ENCODE assay signal across 13 cellular contexts in the genomic region with DNA sequence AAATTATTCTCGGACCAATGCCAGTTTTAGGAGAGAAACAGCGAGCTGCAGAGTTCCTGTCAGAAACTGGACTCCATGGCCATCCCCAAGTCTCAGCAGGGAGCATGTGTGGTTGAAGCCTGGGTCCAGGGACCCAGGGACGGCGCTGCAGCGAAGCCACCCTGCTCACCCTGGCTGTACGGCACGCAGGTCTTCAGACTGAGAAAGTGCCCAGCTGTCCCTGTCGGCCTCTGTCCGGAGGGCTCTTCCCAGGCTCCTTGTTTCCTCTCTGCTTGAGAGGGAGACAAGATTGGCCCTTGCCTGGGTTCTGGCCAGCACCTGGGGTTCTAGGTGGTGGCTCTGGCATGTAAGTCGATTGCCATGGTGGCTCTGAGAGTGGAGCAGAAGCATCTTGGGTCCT. TPM values are rescaled to one million over a fixed set of nuclear protein-coding genes. Genes with fewer than 3 reads are reported as not detected.
DNase-seq lines count a peak whose midpoint lies in the region; ATAC-seq and TF ChIP-seq lines count a peak whose summit lies in the region.
"Had no signal": no experiment of that assay in that cellular context is flagged by ENCODE, and none has a peak within 500 bp of the region (broad histone marks: within the 10 kb centered on the region; RNA-seq: fewer than 3 reads in every experiment).

No MANE protein-coding gene starts in this region.

- no peaks in the 10 kb centered on the region for H3K9me3 Mint-ChIP-seq in HFFc6
- H3K9me3 Mint-ChIP-seq in stimulated activated naive B cell treated with anti-CD40 and anti-IgM and Interleukin-4, amounts not matched to agents 10 μg/mL and 1 μg/mL and 100 μg/mL, for 72 hours, result no peaks in the 10 kb centered on the region
- H3K9me3 Mint-ChIP-seq: natural killer cell had no signal

- H3K27ac ChIP-seq in breast epithelium (peak overlapping the region; percentile 93 to 97), right lobe of liver (peak overlapping the region; percentile 89 to 99 (median 94))
- H3K27ac ChIP-seq: KMS-11, SK-N-MC had no signal

- H3K4me1 ChIP-seq in breast epithelium (peaks cover 6 to 31% of the 10 kb centered on the region in 2 donors), right lobe of liver (peaks cover 0 to 63% (median 31%) of the 10 kb centered on the region in 4 donors)

- ATAC-seq in right lobe of liver, result no peak
- ATAC-seq in stimulated activated naive B cell treated with anti-CD40 and anti-IgM and Interleukin-4, amounts not matched to agents 10 μg/mL and 1 μg/mL and 100 μg/mL, for 72 hours (replicated peaks), result no peak
- ATAC-seq: natural killer cell had no signal

- peak overlapping the region; percentile 98 for H3K4me3 Mint-ChIP-seq in HFFc6
- H3K4me3 Mint-ChIP-seq in stimulated activated naive B cell treated with anti-CD40 and anti-IgM and Interleukin-4, amounts not matched to agents 10 μg/mL and 1 μg/mL and 100 μg/mL, for 72 hours, result no peak overlapping the region
- H3K4me3 Mint-ChIP-seq: natural killer cell had no signal

- H3K36me3 ChIP-seq in breast epithelium (peaks cover 8% of the 10 kb centered on the region), right lobe of liver (peaks cover 0 to 26% (median 13%) of the 10 kb centered on the region in 4 donors), MG63 (peaks cover 6% of the 10 kb centered on the region; the same call in 1 of the 2 replicates)

- peaks cover 7% of the 10 kb centered on the region for H3K27me3 Mint-ChIP-seq in HFFc6 (ENCODE audit: insufficient read depth)
- no peaks in the 10 kb centered on the region for H3K27me3 Mint-ChIP-seq in stimulated activated naive B cell treated with anti-CD40 and anti-IgM and Interleukin-4, amounts not matched to agents 10 μg/mL and 1 μg/mL and 100 μg/mL, for 72 hours

- peaks cover 30% of the 10 kb centered on the region for H3K36me3 Mint-ChIP-seq in HFFc6 (ENCODE audit: low read depth)
- peaks cover 44 to 48% of the 10 kb centered on the region in 2 donors for H3K36me3 Mint-ChIP-seq in stimulated activated naive B cell treated with anti-CD40 and anti-IgM and Interleukin-4, amounts not matched to agents 10 μg/mL and 1 μg/mL and 100 μg/mL, for 72 hours
- H3K36me3 Mint-ChIP-seq: natural killer cell had no signal

- H3K9me3 ChIP-seq in breast epithelium, result no peaks in the 10 kb centered on the region
- H3K9me3 ChIP-seq in right lobe of liver, result no peaks in the 10 kb centered on the region
- no peaks in the 10 kb centered on the region for H3K9me3 ChIP-seq in MG63

- peaks cover 52% of the 10 kb centered on the region for H3K4me1 Mint-ChIP-seq in HFFc6 (ENCODE audit: low read depth)
- H3K4me1 Mint-ChIP-seq in stimulated activated naive B cell treated with anti-CD40 and anti-IgM and Interleukin-4, amounts not matched to agents 10 μg/mL and 1 μg/mL and 100 μg/mL, for 72 hours, result peaks cover 28 to 58% of the 10 kb centered on the region in 2 donors

- intact Hi-C loops in breast epithelium (cut with DNase I; ENCODE audit: low total_unique reads), result no loop called here
- intact Hi-C loops in right lobe of liver (cut with DNase I), result loop anchor here in 1 of 2 donors (10.0 kb wide), 1 partner anchor 116 kb away; a partner anchor contains a TSS

- TF ChIP-seq POLR2A in breast epithelium (IDR thresholded peaks at IDR 0.05) (no peak), right lobe of liver (IDR thresholded peaks at IDR 0.05) (no peak)

- TF ChIP-seq CTCF in HFFc6 (IDR thresholded peaks at IDR 0.05), result no peak
- no peak for TF ChIP-seq CTCF in breast epithelium (IDR thresholded peaks at IDR 0.05)
- no peak for TF ChIP-seq CTCF in right lobe of liver (IDR thresholded peaks at IDR 0.05)

- H3K27me3 ChIP-seq in breast epithelium (no peaks in the 10 kb centered on the region), right lobe of liver (no peaks in the 10 kb centered on the region), MG63 (no peaks in the 10 kb centered on the region)

- peak overlapping the region; percentile 47 to 67 (median 53) for H3K4me3 ChIP-seq in breast epithelium
- peak overlapping the region; percentile 61 to 74 (median 73) for H3K4me3 ChIP-seq in right lobe of liver
- no peak overlapping the region for H3K4me3 ChIP-seq in MG63
- H3K4me3 ChIP-seq: SK-N-MC had no signal

- DNase-seq in HFFc6 (no peak), breast epithelium (ENCODE audit: low spot score in 2 of 2) (no peak), right lobe of liver (peak in 1 of 3 donors; percentile 30), KG1 (lab: John Stamatoyannopoulos, UW) (no peak), MG63 (no peak), dermis blood vessel endothelial cell (no peak)
- no peak for DNase-seq in stimulated activated naive B cell treated with anti-CD40 and anti-IgM and Interleukin-4, amounts not matched to agents 10 μg/mL and 1 μg/mL and 100 μg/mL, for 72 hours
- no peak for DNase-seq in NK-92 treated with Interleukin-12 subunit alpha and Interleukin-12 subunit beta, amount 100 ng/mL, for 24 hours (lab: John Stamatoyannopoulos, UW)
- DNase-seq: head of caudate nucleus; natural killer cell; stimulated activated CD4-positive, alpha-beta T cell treated with anti-CD3 and anti-CD28 coated beads, Interleukin-4, amount 100 ng/mL, for 4 hours had no signal

- 14% methylated on average over 2 of the region's 10 CpGs for WGBS in right lobe of liver (ENCODE audit: insufficient coverage, low coverage, low lambda C conversion rate, missing lambda C conversion rate)

- H3K27ac Mint-ChIP-seq in HFFc6, result peak overlapping the region; percentile 100
- H3K27ac Mint-ChIP-seq in stimulated activated naive B cell treated with anti-CD40 and anti-IgM and Interleukin-4, amounts not matched to agents 10 μg/mL and 1 μg/mL and 100 μg/mL, for 72 hours, result peak overlapping the region; percentile 62

RNA-seq across cellular contexts. Expression of a gene that starts 26.9 kb away (rescaled TPM):
- 10 to 100 TPM; 68.5 to 82.8 (median 70.6) TPM for total RNA-seq in HFFc6 (2021; fragmentation: NEBNext Ultra II Directional; extraction: Animal tissue kit (Norgen Biotek cat#: 25700))
- total RNA-seq in breast epithelium (10 to 100 TPM; 35.7 to 86.9 (median 55.0) TPM), right lobe of liver (10 to 100 TPM; 27.2 to 67.2 (median 30.5) TPM), dermis blood vessel endothelial cell (52.8 and 87.3 TPM in 2 replicates)
- total RNA-seq in MG63 (2014; rRNA removed; shearing (Covaris generic); ENCODE audit: low replicate concordance), result 114 and 120 TPM in 2 replicates

RNA-seq across cellular contexts. Expression of a gene that starts 32.5 kb away (rescaled TPM):
- total RNA-seq in HFFc6 (2021; fragmentation: NEBNext Ultra II Directional; extraction: Animal tissue kit (Norgen Biotek cat#: 25700)), result 10 to 100 TPM; 16.5 to 20.7 (median 18.4) TPM
- total RNA-seq in breast epithelium (10 to 100 TPM; 27.2 to 43.9 (median 33.1) TPM), right lobe of liver (10 to 100 TPM; 21.2 to 81.5 (median 53.3) TPM), dermis blood vessel endothelial cell (34.1 and 64.7 TPM in 2 replicates)
- 7.4 and 8.7 TPM in 2 replicates for total RNA-seq in MG63 (2014; rRNA removed; shearing (Covaris generic); ENCODE audit: low replicate concordance)

RNA-seq across cellular contexts. Expression of a gene that starts 33.5 kb away (rescaled TPM):
- total RNA-seq in HFFc6 (2021; fragmentation: NEBNext Ultra II Directional; extraction: Animal tissue kit (Norgen Biotek cat#: 25700)), result 10 to 100 TPM in 3 of 6 experiments, 1 to 10 TPM in 3; 8.7 to 11.5 (median 9.8) TPM
- total RNA-seq in breast epithelium (10 to 100 TPM in 2 of 3 donors, 1 to 10 TPM in 1; 8.8 to 13.1 (median 11.9) TPM), right lobe of liver (1 to 10 TPM; 3.9 to 6.8 (median 5.7) TPM), dermis blood vessel endothelial cell (12.8 and 13.8 TPM in 2 replicates)
- total RNA-seq in MG63 (2014; rRNA removed; shearing (Covaris generic); ENCODE audit: low replicate concordance), result 6.4 and 10.7 TPM in 2 replicates

RNA-seq across cellular contexts. Expression of a gene that starts 48.7 kb away (rescaled TPM):
- total RNA-seq in HFFc6 (2021; fragmentation: NEBNext Ultra II Directional; extraction: Animal tissue kit (Norgen Biotek cat#: 25700)), result not detected
- total RNA-seq in breast epithelium (10 to 100 TPM in 2 of 3 donors, not detected in 1; 38.5 to 42.3 TPM), right lobe of liver (10 to 100 TPM in 4 of 6 experiments, 1 to 10 TPM in 2; 2.7 to 81.8 (median 18.1) TPM), dermis blood vessel endothelial cell (0.14 TPM in 1 of 2 replicates, not detected in the other)
- total RNA-seq in MG63 (2014; rRNA removed; shearing (Covaris generic); ENCODE audit: low replicate concordance), result not detected in 2 replicates

RNA-seq across cellular contexts. Expression of a gene that starts 59.5 kb away (rescaled TPM):
- total RNA-seq in HFFc6 (2021; fragmentation: NEBNext Ultra II Directional; extraction: Animal tissue kit (Norgen Biotek cat#: 25700)), result 10 to 100 TPM; 45.7 to 63.2 (median 50.5) TPM
- total RNA-seq in breast epithelium (100 to 1,000 TPM; 144 to 232 (median 152) TPM), right lobe of liver (100 to 1,000 TPM in 2 of 6 experiments, 10 to 100 TPM in 4; 13.5 to 192 (median 17.7) TPM), dermis blood vessel endothelial cell (47.4 and 77.1 TPM in 2 replicates)
- 37.3 and 57.0 TPM in 2 replicates for total RNA-seq in MG63 (2014; rRNA removed; shearing (Covaris generic); ENCODE audit: low replicate concordance)
